ENCODE assay signal across 28 cellular contexts in genomic region chr1:119291611-119292206, GRCh38.
"Had no signal": no experiment of that assay in that cellular context is flagged by ENCODE, and none has a peak within 500 bp of the region (broad histone marks: within the 10 kb centered on the region; RNA-seq: fewer than 3 reads in every experiment).

No MANE protein-coding gene starts in this region.

- H3K9me3 Mint-ChIP-seq: activated naive CD4-positive, alpha-beta T cell treated with anti-CD3 and anti-CD28 coated beads, Interleukin-2, amount 50 U/mL, for 24 hours; activated T-helper 17 cell treated with anti-CD3 and anti-CD28 coated beads, Interleukin-2, amount 50 U/mL, for 72 hours; central memory CD8-positive, alpha-beta T cell; dendritic cell treated with granulocyte-macrophage colony-stimulating factor and Interleukin-4, amounts not matched to agents 40 ng/mL and 50 ng/mL, for 4 days; nephron had no signal

- H3K4me3 Mint-ChIP-seq: activated naive CD4-positive, alpha-beta T cell treated with anti-CD3 and anti-CD28 coated beads, Interleukin-2, amount 50 U/mL, for 24 hours; activated T-helper 17 cell treated with anti-CD3 and anti-CD28 coated beads, Interleukin-2, amount 50 U/mL, for 72 hours; central memory CD8-positive, alpha-beta T cell; dendritic cell treated with granulocyte-macrophage colony-stimulating factor and Interleukin-4, amounts not matched to agents 40 ng/mL and 50 ng/mL, for 4 days; nephron; stimulated activated naive B cell treated with anti-CD40 and anti-IgM and Interleukin-4, amounts not matched to agents 10 μg/mL and 1 μg/mL and 100 μg/mL, for 72 hours; T-helper 17 cell had no signal

- H3K36me3 ChIP-seq: esophagus muscularis mucosa, left ventricle myocardium inferior, ovary, prostate gland, right atrium auricular region, stomach, tibial artery, WERI-Rb-1 had no signal

- ATAC-seq: activated CD4-positive, CD25-positive, alpha-beta regulatory T cell treated with anti-CD3 and anti-CD28 coated beads, Interleukin-2, amount 50 U/mL, for 24 hours; activated T-helper 17 cell treated with anti-CD3 and anti-CD28 coated beads, Interleukin-2, amount 50 U/mL, for 72 hours; stimulated activated naive B cell treated with anti-CD40 and anti-IgM and Interleukin-4, amounts not matched to agents 10 μg/mL and 1 μg/mL and 100 μg/mL, for 72 hours; T-helper 17 cell had no signal

- DNase-seq: activated CD4-positive, alpha-beta T cell treated with anti-CD3 and anti-CD28 coated beads for 48 hours; activated CD4-positive, alpha-beta T cell treated with anti-CD3 and anti-CD28 coated beads, Interleukin-2, amount 50 U/mL, for 48 hours; activated CD8-positive, alpha-beta memory T cell treated with anti-CD3 and anti-CD28 coated beads for 24 hours; activated gamma-delta T cell treated with Interleukin-2 at 50 U/mL for 16 hours; activated T-cell treated with anti-CD3 and anti-CD28 coated beads, Interleukin-2, amount 50 U/mL, for 1 hour; effector CD4-positive, alpha-beta T cell; glutamatergic neuron; left ventricle myocardium inferior; mucosa of descending colon; ovary; stimulated activated CD4-positive, alpha-beta T cell treated with anti-CD3 and anti-CD28 coated beads, Interleukin-15, amount 100 ng/mL, for 24 hours; stimulated activated CD4-positive, alpha-beta T cell treated with anti-CD3 and anti-CD28 coated beads, Interleukin-2, amount 100 ng/mL, for 24 hours; stimulated activated naive B cell treated with anti-CD40 and anti-IgM and Interleukin-4, amounts not matched to agents 10 μg/mL and 1 μg/mL and 100 μg/mL, for 72 hours; stomach; T-helper 17 cell; T1000; tibial artery; WERI-Rb-1 had no signal

- H3K27ac Mint-ChIP-seq: activated naive CD4-positive, alpha-beta T cell treated with anti-CD3 and anti-CD28 coated beads, Interleukin-2, amount 50 U/mL, for 24 hours; activated T-helper 17 cell treated with anti-CD3 and anti-CD28 coated beads, Interleukin-2, amount 50 U/mL, for 72 hours; dendritic cell treated with granulocyte-macrophage colony-stimulating factor and Interleukin-4, amounts not matched to agents 40 ng/mL and 50 ng/mL, for 4 days; stimulated activated naive B cell treated with anti-CD40 and anti-IgM and Interleukin-4, amounts not matched to agents 10 μg/mL and 1 μg/mL and 100 μg/mL, for 72 hours; T-helper 17 cell had no signal

- H3K27ac ChIP-seq: esophagus muscularis mucosa, left ventricle myocardium inferior, ovary, prostate gland, right atrium auricular region, stomach, tibial artery, WERI-Rb-1 had no signal

- H3K27me3 ChIP-seq: esophagus muscularis mucosa, ovary, right atrium auricular region, stomach, tibial artery had no signal

- H3K4me1 Mint-ChIP-seq: activated T-helper 17 cell treated with anti-CD3 and anti-CD28 coated beads, Interleukin-2, amount 50 U/mL, for 72 hours; central memory CD8-positive, alpha-beta T cell; stimulated activated naive B cell treated with anti-CD40 and anti-IgM and Interleukin-4, amounts not matched to agents 10 μg/mL and 1 μg/mL and 100 μg/mL, for 72 hours had no signal

- H3K4me1 ChIP-seq: esophagus muscularis mucosa, left ventricle myocardium inferior, prostate gland, right atrium auricular region, stomach, tibial artery had no signal

- H3K36me3 Mint-ChIP-seq: activated naive CD4-positive, alpha-beta T cell treated with anti-CD3 and anti-CD28 coated beads, Interleukin-2, amount 50 U/mL, for 24 hours; stimulated activated naive B cell treated with anti-CD40 and anti-IgM and Interleukin-4, amounts not matched to agents 10 μg/mL and 1 μg/mL and 100 μg/mL, for 72 hours had no signal

- H3K9me3 ChIP-seq: esophagus muscularis mucosa, left ventricle myocardium inferior, mucosa of descending colon, ovary, prostate gland, right atrium auricular region, stomach, tibial artery had no signal

- H3K4me3 ChIP-seq: esophagus muscularis mucosa, left ventricle myocardium inferior, lung, mucosa of descending colon, ovary, prostate gland, right atrium auricular region, stomach, tibial artery had no signal
